ENCODE assay signal across 19 cellular contexts in the genomic region with DNA sequence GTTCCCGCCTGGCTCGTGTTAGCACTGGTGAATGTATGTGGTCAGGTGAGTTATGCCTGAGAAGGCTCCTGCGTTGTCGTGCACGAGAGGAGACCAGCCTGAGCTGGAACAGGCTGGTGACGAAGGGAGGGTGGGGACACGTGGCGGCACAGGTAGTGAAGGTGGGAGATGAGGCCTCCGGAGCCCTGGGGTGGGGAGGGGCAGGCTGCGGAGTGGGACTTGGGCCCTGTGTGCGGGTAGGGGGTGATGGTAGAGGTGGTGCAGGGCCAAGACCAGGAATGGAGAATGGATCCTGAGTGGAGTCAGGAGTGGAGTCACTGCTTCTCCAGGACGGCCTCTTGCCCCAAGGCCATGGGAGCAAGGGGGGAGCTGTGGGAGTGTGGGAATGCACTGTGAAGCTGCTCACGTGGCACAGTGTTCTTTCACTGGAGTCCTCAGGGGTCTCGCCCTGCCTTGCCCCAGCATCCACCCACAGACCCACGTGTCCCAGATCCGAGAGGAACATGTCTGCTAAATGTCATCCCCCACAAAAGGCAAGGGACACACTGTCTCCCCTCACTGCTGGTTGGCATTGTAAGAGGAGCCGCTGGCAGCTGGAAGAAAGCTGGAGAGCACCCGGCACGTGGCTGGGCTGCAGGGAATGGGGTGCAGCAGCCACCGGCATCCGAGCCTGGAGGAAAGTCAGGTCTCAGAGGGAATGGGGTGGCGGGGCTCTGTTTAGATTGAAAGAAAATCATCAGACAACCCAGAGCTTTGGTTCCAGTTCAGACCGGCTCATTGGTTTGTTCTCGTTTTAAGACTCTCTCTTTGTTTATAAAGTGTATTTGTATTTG.
A peak's percentile ranks its signal among the peaks of the same experiment; 100 is the strongest.
DNase-seq lines count a peak whose midpoint lies in the region; ATAC-seq and TF ChIP-seq lines count a peak whose summit lies in the region.
"Had no signal": no experiment of that assay in that cellular context is flagged by ENCODE, and none has a peak within 500 bp of the region (broad histone marks: within the 10 kb centered on the region; RNA-seq: fewer than 3 reads in every experiment).

No MANE protein-coding gene starts in this region.

- no peaks in the 10 kb centered on the region for H3K27me3 ChIP-seq in right atrium auricular region
- H3K27me3 ChIP-seq: MG63 had no signal

- ATAC-seq in Right ventricle myocardium inferior (no peak), GM18519 (IDR thresholded peaks at IDR 0.05; ENCODE audit: low FRiP score, unreplicated experiment) (no peak)
- no peak for ATAC-seq in activated CD8-positive, alpha-beta T cell treated with anti-CD3 and anti-CD28 coated beads for 36 hours
- ATAC-seq: GM12878 had no signal

- H3K4me1 Mint-ChIP-seq in activated CD8-positive, alpha-beta T cell treated with anti-CD3 and anti-CD28 coated beads for 36 hours (ENCODE audit: low read depth): no peaks in the 10 kb centered on the region

- CTCF ChIA-PET in activated CD8-positive, alpha-beta T cell treated with anti-CD3 and anti-CD28 coated beads for 36 hours (lab: Charles Lee): no interaction called here

- H3K27ac Mint-ChIP-seq in activated CD8-positive, alpha-beta T cell treated with anti-CD3 and anti-CD28 coated beads for 36 hours: no peak overlapping the region
- H3K27ac Mint-ChIP-seq: HFFc6 had no signal

- DNase-seq in right atrium auricular region (ENCODE audit: low spot score) (peak; percentile 38), Right ventricle myocardium inferior (ENCODE audit: missing footprints) (no peak), dedifferentiated amniotic fluid mesenchymal stem cell (ENCODE audit: extremely low spot score) (peak; percentile 14), myocyte (ENCODE audit: low read depth) (peak; percentile 58), SW480 (ENCODE audit: low spot score) (no peak)
- DNase-seq in activated CD8-positive, alpha-beta T cell treated with anti-CD3 and anti-CD28 coated beads for 36 hours: no peak
- DNase-seq in activated CD8-positive, alpha-beta memory T cell treated with anti-CD3 and anti-CD28 coated beads for 24 hours: no peak
- DNase-seq: 8988T, C1 segment of cervical spinal cord, DMS79 treated with DMSO at 0.1 percent for 48 hours, HFFc6, MG63, NCI-H1092, NCI-H146, NCI-H2081 treated with DMSO at 0.1 percent for 48 hours, NCI-H226, NCI-H524 treated with DMSO at 0.1 percent for 48 hours had no signal

- POLR2A ChIA-PET in activated CD8-positive, alpha-beta T cell treated with anti-CD3 and anti-CD28 coated beads for 36 hours (lab: Charles Lee): no interaction called here

- H3K4me3 ChIP-seq in right atrium auricular region: no peak overlapping the region
- H3K4me3 ChIP-seq: GM12878, MG63 had no signal

- no peaks in the 10 kb centered on the region for H3K4me1 ChIP-seq in right atrium auricular region

- no peaks in the 10 kb centered on the region for H3K36me3 ChIP-seq in right atrium auricular region
- H3K36me3 ChIP-seq: MG63 had no signal

- H3K36me3 Mint-ChIP-seq in activated CD8-positive, alpha-beta T cell treated with anti-CD3 and anti-CD28 coated beads for 36 hours (ENCODE audit: low read depth): no peaks in the 10 kb centered on the region

- H3K9me3 Mint-ChIP-seq in activated CD8-positive, alpha-beta T cell treated with anti-CD3 and anti-CD28 coated beads for 36 hours: no peaks in the 10 kb centered on the region
- H3K9me3 Mint-ChIP-seq: HFFc6 had no signal

- no peak for TF ChIP-seq CTCF in right atrium auricular region (IDR thresholded peaks at IDR 0.05)
- no peak for TF ChIP-seq CTCF in activated CD8-positive, alpha-beta T cell treated with anti-CD3 and anti-CD28 coated beads for 36 hours (IDR thresholded peaks at IDR 0.05)

- H3K27ac ChIP-seq in right atrium auricular region: no peak overlapping the region

- no peaks in the 10 kb centered on the region for H3K9me3 ChIP-seq in right atrium auricular region
- H3K9me3 ChIP-seq: MG63 had no signal

- intact Hi-C loops in Right ventricle myocardium inferior (cut with DNase I): no loop called here
- intact Hi-C loops in activated CD8-positive, alpha-beta T cell treated with anti-CD3 and anti-CD28 coated beads for 36 hours (cut with micrococcal nuclease): no loop called here

- no peak overlapping the region for H3K4me3 Mint-ChIP-seq in activated CD8-positive, alpha-beta T cell treated with anti-CD3 and anti-CD28 coated beads for 36 hours
- H3K4me3 Mint-ChIP-seq: HFFc6 had no signal

- H3K27me3 Mint-ChIP-seq in activated CD8-positive, alpha-beta T cell treated with anti-CD3 and anti-CD28 coated beads for 36 hours: no peaks in the 10 kb centered on the region

Comparison
In these comparisons a context has a peak if more than half of its experiments do, and no peak if none do; other contexts are left out.
1. DNase-seq: peak in right atrium auricular region (single experiment), dedifferentiated amniotic fluid mesenchymal stem cell (single experiment) and myocyte (single experiment); none in Right ventricle myocardium inferior (single experiment), activated CD8-positive, alpha-beta T cell treated with anti-CD3 and anti-CD28 coated beads for 36 hours (single experiment), activated CD8-positive, alpha-beta memory T cell treated with anti-CD3 and anti-CD28 coated beads for 24 hours (single experiment) and SW480 (single experiment).